35 cellular contexts compared by ENCODE assay signal in the genomic region with DNA sequence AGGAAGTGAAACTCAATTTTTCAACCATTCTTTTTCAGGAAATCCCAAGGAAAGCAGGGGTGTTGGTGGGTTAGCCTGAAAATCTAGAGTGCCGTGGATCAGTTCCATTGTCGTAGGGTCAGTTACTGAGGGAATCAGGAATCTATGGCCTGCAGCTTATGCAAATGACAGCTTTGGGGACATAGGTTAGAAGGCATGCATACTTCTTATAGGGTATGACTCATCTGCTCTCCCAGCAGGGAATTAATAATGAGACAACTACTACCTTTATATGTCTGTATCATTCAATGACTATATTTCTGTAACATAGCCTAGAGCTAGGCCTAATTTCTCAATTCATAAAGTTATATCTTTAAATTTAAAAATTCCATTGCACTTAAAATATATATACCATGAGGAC.
"Had no signal": no experiment of that assay in that cellular context is flagged by ENCODE, and none has a peak within 500 bp of the region (broad histone marks: within the 10 kb centered on the region; RNA-seq: fewer than 3 reads in every experiment).

No MANE protein-coding gene starts in this region.

- H3K9me2 ChIP-seq: SK-N-SH had no signal

- DNase-seq: activated CD4-positive, alpha-beta memory T cell treated with anti-CD3 and anti-CD28 coated beads, Interleukin-2, amount 10 ng/mL, durations not matched to agents 7 days and 5 days; activated CD4-positive, alpha-beta T cell treated with anti-CD3 and anti-CD28 coated beads for 4 hours; activated CD8-positive, alpha-beta memory T cell treated with anti-CD3 and anti-CD28 coated beads for 24 hours; activated CD8-positive, alpha-beta memory T cell treated with anti-CD3 and anti-CD28 coated beads, Interleukin-2, amount 10 ng/mL, durations not matched to agents 7 days and 5 days; activated CD8-positive, alpha-beta memory T cell treated with anti-CD3 and anti-CD28 coated beads, Interleukin-2, amount 50 U/mL, for 48 hours; activated effector memory CD4-positive, alpha-beta T cell treated with Interleukin-2 at 50 U/mL for 16 hours; activated naive CD4-positive, alpha-beta T cell treated with anti-CD3 and anti-CD28 coated beads, Interleukin-2, amount 10 ng/mL, durations not matched to agents 7 days and 5 days; activated naive CD8-positive, alpha-beta T cell treated with anti-CD3 and anti-CD28 coated beads, Interleukin-2, amount 50 U/mL, for 24 hours; activated T-cell treated with anti-CD3 and anti-CD28 coated beads, Interleukin-2, amount 50 U/mL, for 48 hours; anterior cingulate cortex; brain microvascular endothelial cell; Karpas-422; NCI-H1092 treated with DMSO at 0.1 percent for 48 hours; NCI-H1417; NCI-H146; NCI-H187; NCI-H2029 treated with DMSO at 0.1 percent for 48 hours; NCI-H2107; NCI-H2171; NCI-H510A; NCI-H526; NCI-H748 treated with DMSO at 0.1 percent for 48 hours; NK-92 treated with Interleukin-12 subunit alpha and Interleukin-12 subunit beta, amount 100 ng/mL, for 24 hours; OCI-M1; SHP77 treated with DMSO at 0.1 percent for 48 hours; SK-N-SH had no signal

- H3K36me3 ChIP-seq: cardiac muscle cell had no signal

- H3K27ac Mint-ChIP-seq: activated CD4-positive, alpha-beta memory T cell treated with anti-CD3 and anti-CD28 coated beads, Interleukin-2, amount 10 ng/mL, durations not matched to agents 7 days and 5 days; activated CD8-positive, alpha-beta memory T cell treated with anti-CD3 and anti-CD28 coated beads, Interleukin-2, amount 10 ng/mL, durations not matched to agents 7 days and 5 days; activated naive CD4-positive, alpha-beta T cell treated with anti-CD3 and anti-CD28 coated beads, Interleukin-2, amount 10 ng/mL, durations not matched to agents 7 days and 5 days; activated naive CD8-positive, alpha-beta T cell; activated naive CD8-positive, alpha-beta T cell treated with anti-CD3 and anti-CD28 coated beads, Interleukin-2, amount 50 U/mL, for 24 hours; T-helper 1 cell treated with Interleukin-12 subunit alpha and Interleukin-12 subunit beta and Interleukin-4 antibody, amounts not matched to agents 30 μg/mL and 1 μg/mL, for 36 hours; T-helper 2 cell treated with Interferon-gamma antibody and Interleukin-4, amounts not matched to agents 5 μg/mL and 100 μg/mL, for 36 hours had no signal

- H3K4me1 Mint-ChIP-seq: activated CD4-positive, alpha-beta memory T cell treated with anti-CD3 and anti-CD28 coated beads, Interleukin-2, amount 10 ng/mL, durations not matched to agents 7 days and 5 days; activated CD8-positive, alpha-beta memory T cell treated with anti-CD3 and anti-CD28 coated beads, Interleukin-2, amount 10 ng/mL, durations not matched to agents 7 days and 5 days; activated naive CD4-positive, alpha-beta T cell treated with anti-CD3 and anti-CD28 coated beads, Interleukin-2, amount 10 ng/mL, durations not matched to agents 7 days and 5 days; activated naive CD8-positive, alpha-beta T cell treated with anti-CD3 and anti-CD28 coated beads, Interleukin-2, amount 50 U/mL, for 24 hours; central memory CD8-positive, alpha-beta T cell had no signal

- H3K4me2 ChIP-seq: SK-N-SH had no signal

- H3K4me3 Mint-ChIP-seq: activated CD4-positive, alpha-beta memory T cell treated with anti-CD3 and anti-CD28 coated beads, Interleukin-2, amount 10 ng/mL, durations not matched to agents 7 days and 5 days; activated CD8-positive, alpha-beta memory T cell treated with anti-CD3 and anti-CD28 coated beads, Interleukin-2, amount 10 ng/mL, durations not matched to agents 7 days and 5 days; activated naive CD4-positive, alpha-beta T cell treated with anti-CD3 and anti-CD28 coated beads, Interleukin-2, amount 10 ng/mL, durations not matched to agents 7 days and 5 days; activated naive CD8-positive, alpha-beta T cell; activated naive CD8-positive, alpha-beta T cell treated with anti-CD3 and anti-CD28 coated beads, Interleukin-2, amount 50 U/mL, for 24 hours; central memory CD8-positive, alpha-beta T cell; T-helper 1 cell treated with Interleukin-12 subunit alpha and Interleukin-12 subunit beta and Interleukin-4 antibody, amounts not matched to agents 30 μg/mL and 1 μg/mL, for 36 hours; T-helper 2 cell treated with Interferon-gamma antibody and Interleukin-4, amounts not matched to agents 5 μg/mL and 100 μg/mL, for 36 hours had no signal

- H3K4me3 ChIP-seq: cardiac muscle cell, SJSA1 had no signal

- H3K9ac ChIP-seq: SK-N-SH had no signal

- H3K27me3 ChIP-seq: brain microvascular endothelial cell, cardiac muscle cell, SJSA1 had no signal

- H3K9me3 ChIP-seq: SJSA1, SK-N-SH had no signal

- H3K4me1 ChIP-seq: SJSA1 had no signal

- H3K27ac ChIP-seq: brain microvascular endothelial cell, cardiac muscle cell, SJSA1 had no signal

- ATAC-seq: activated CD4-positive, CD25-positive, alpha-beta regulatory T cell treated with anti-CD3 and anti-CD28 coated beads, Interleukin-2, amount 50 U/mL, for 24 hours; activated CD8-positive, alpha-beta memory T cell treated with anti-CD3 and anti-CD28 coated beads, Interleukin-2, amount 10 ng/mL, durations not matched to agents 7 days and 5 days; activated naive CD8-positive, alpha-beta T cell treated with anti-CD3 and anti-CD28 coated beads, Interleukin-2, amount 50 U/mL, for 24 hours; Panc1 had no signal

- H3K9me3 Mint-ChIP-seq: central memory CD8-positive, alpha-beta T cell had no signal

- FAIRE-seq: TTC549 had no signal

- H3K27me3 Mint-ChIP-seq: activated CD4-positive, alpha-beta memory T cell treated with anti-CD3 and anti-CD28 coated beads, Interleukin-2, amount 10 ng/mL, durations not matched to agents 7 days and 5 days; activated CD8-positive, alpha-beta memory T cell treated with anti-CD3 and anti-CD28 coated beads, Interleukin-2, amount 10 ng/mL, durations not matched to agents 7 days and 5 days; activated naive CD4-positive, alpha-beta T cell treated with anti-CD3 and anti-CD28 coated beads, Interleukin-2, amount 10 ng/mL, durations not matched to agents 7 days and 5 days; activated naive CD8-positive, alpha-beta T cell; activated naive CD8-positive, alpha-beta T cell treated with anti-CD3 and anti-CD28 coated beads, Interleukin-2, amount 50 U/mL, for 24 hours; central memory CD8-positive, alpha-beta T cell had no signal
